8 cellular contexts compared by ENCODE assay signal in the genomic region with DNA sequence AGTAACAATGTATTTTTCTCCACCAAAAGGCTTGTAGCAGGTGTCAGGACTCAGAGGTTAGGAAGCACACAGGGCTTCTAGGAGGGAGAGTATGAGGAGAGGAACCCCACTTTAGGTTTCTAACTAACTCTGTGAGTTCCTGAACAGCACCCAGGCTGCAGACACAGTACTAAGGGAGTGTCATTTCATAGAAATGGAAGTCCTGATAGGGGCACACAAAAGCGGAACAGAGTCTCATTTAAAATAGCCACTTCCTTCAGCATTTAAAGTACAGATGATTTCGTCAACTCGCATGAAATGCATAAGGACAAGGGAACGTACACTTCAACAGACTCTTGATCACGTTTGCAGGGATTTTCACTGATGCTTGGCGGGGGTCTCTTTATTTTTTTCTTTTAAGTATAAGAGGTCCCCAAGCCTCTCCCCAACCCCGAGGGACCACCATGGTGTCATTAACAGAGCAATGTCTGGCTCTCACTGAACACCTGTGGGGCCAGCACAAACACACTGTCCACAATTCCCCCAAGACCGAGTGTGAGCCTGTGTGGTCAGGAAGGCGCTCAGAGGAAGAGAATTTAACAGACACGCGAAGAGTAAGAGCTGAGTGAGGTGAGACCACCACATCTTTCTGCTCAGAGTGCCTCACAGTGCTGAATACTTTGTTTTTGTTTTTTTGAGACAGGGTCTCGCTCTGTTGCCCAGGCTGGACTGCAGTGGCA.
DNase-seq lines count a peak whose midpoint lies in the region; ATAC-seq and TF ChIP-seq lines count a peak whose summit lies in the region.

No MANE protein-coding gene starts in this region.

- H3K4me3 ChIP-seq in CD4-positive, CD25-positive, alpha-beta regulatory T cell (ENCODE audit: low read depth, low read length) = no peak overlapping the region
- H3K4me3 ChIP-seq in vagina = no peak overlapping the region

- no peaks in the 10 kb centered on the region for H3K27me3 ChIP-seq in CD4-positive, CD25-positive, alpha-beta regulatory T cell (ENCODE audit: control insufficient read depth, insufficient read depth, low read length)
- H3K27me3 ChIP-seq in vagina = no peaks in the 10 kb centered on the region

- peaks cover 43% of the 10 kb centered on the region for H3K36me3 Mint-ChIP-seq in CD4-positive, CD25-positive, alpha-beta regulatory T cell
- peaks cover 11 to 33% of the 10 kb centered on the region in 2 donors for H3K36me3 Mint-ChIP-seq in activated naive CD4-positive, alpha-beta T cell treated with anti-CD3 and anti-CD28 coated beads, Interleukin-2, amount 50 U/mL, for 72 hours

- H3K9me3 ChIP-seq in CD4-positive, CD25-positive, alpha-beta regulatory T cell (ENCODE audit: control insufficient read depth in 2 of 2, low read length in 2 of 2) = no peaks in the 10 kb centered on the region
- H3K9me3 ChIP-seq in vagina = no peaks in the 10 kb centered on the region

- peak overlapping the region; percentile 20 to 96 (median 87) for H3K27ac Mint-ChIP-seq in CD4-positive, CD25-positive, alpha-beta regulatory T cell
- H3K27ac Mint-ChIP-seq in activated naive CD4-positive, alpha-beta T cell treated with anti-CD3 and anti-CD28 coated beads, Interleukin-2, amount 50 U/mL, for 72 hours = peak overlapping the region; percentile 68 to 92

- TF ChIP-seq POLR2A in vagina (IDR thresholded peaks at IDR 0.05) = no peak

- intact Hi-C loops in vagina (cut with DNase I) = no loop called here

- H3K27me3 Mint-ChIP-seq in CD4-positive, CD25-positive, alpha-beta regulatory T cell = no peaks in the 10 kb centered on the region

- no peak overlapping the region for H3K4me3 Mint-ChIP-seq in CD4-positive, CD25-positive, alpha-beta regulatory T cell

- H3K9me3 Mint-ChIP-seq in CD4-positive, CD25-positive, alpha-beta regulatory T cell = no peaks in the 10 kb centered on the region
- H3K9me3 Mint-ChIP-seq in activated naive CD4-positive, alpha-beta T cell treated with anti-CD3 and anti-CD28 coated beads, Interleukin-2, amount 50 U/mL, for 72 hours = no peaks in the 10 kb centered on the region

- ATAC-seq in CD4-positive, CD25-positive, alpha-beta regulatory T cell (ENCODE audit: low read depth in 2 of 2) = peak; percentile 25 to 43
- ATAC-seq in HG03139 (IDR thresholded peaks at IDR 0.05; ENCODE audit: unreplicated experiment) = peak; percentile 66
- no peak for ATAC-seq in activated naive CD4-positive, alpha-beta T cell treated with anti-CD3 and anti-CD28 coated beads, Interleukin-2, amount 50 U/mL, for 72 hours

- no peak overlapping the region for H3K27ac ChIP-seq in CD4-positive, CD25-positive, alpha-beta regulatory T cell (ENCODE audit: insufficient read depth, low read length, poor library complexity, severe bottlenecking)
- no peak overlapping the region for H3K27ac ChIP-seq in vagina

- peaks cover 1 to 26% (median 9%) of the 10 kb centered on the region in 4 donors for H3K4me1 Mint-ChIP-seq in CD4-positive, CD25-positive, alpha-beta regulatory T cell

- H3K36me3 ChIP-seq in CD4-positive, CD25-positive, alpha-beta regulatory T cell (ENCODE audit: control insufficient read depth, insufficient read depth, low read length) = peaks cover 98% of the 10 kb centered on the region
- peaks cover 0 to 41% of the 10 kb centered on the region in 2 donors for H3K36me3 ChIP-seq in vagina

- no peak for DNase-seq in CD4-positive, CD25-positive, alpha-beta regulatory T cell
- DNase-seq in GM19240 (ENCODE audit: insufficient read length, low spot score) (peak; percentile 56), NCI-H446 treated with DMSO at 0.1 percent for 48 hours (lab: John Stamatoyannopoulos, UW) (no peak), T1000 (lab: John Stamatoyannopoulos, UW) (no peak), glomerular visceral epithelial cell (ENCODE audit: extremely low spot score) (no peak), vagina (ENCODE audit: extremely low spot score in 2 of 2) (no peak)
- DNase-seq in activated naive CD4-positive, alpha-beta T cell treated with anti-CD3 and anti-CD28 coated beads, Interleukin-2, amount 50 U/mL, for 72 hours (ENCODE audit: low spot score in 2 of 2) = no peak

- no peaks in the 10 kb centered on the region for H3K4me1 ChIP-seq in CD4-positive, CD25-positive, alpha-beta regulatory T cell (ENCODE audit: control insufficient read depth, insufficient read depth, low read length, poor library complexity, severe bottlenecking)
- no peaks in the 10 kb centered on the region for H3K4me1 ChIP-seq in vagina

- TF ChIP-seq CTCF in vagina (IDR thresholded peaks at IDR 0.05) = no peak

Comparison
In these comparisons a context has a peak if more than half of its experiments do, and no peak if none do; other contexts are left out.
1. ATAC-seq: peak in CD4-positive, CD25-positive, alpha-beta regulatory T cell (2 of 2) and HG03139 (single experiment); none in activated naive CD4-positive, alpha-beta T cell treated with anti-CD3 and anti-CD28 coated beads, Interleukin-2, amount 50 U/mL, for 72 hours (0 of 2).